ENCODE assay signal across 1 cellular context in the genomic region with DNA sequence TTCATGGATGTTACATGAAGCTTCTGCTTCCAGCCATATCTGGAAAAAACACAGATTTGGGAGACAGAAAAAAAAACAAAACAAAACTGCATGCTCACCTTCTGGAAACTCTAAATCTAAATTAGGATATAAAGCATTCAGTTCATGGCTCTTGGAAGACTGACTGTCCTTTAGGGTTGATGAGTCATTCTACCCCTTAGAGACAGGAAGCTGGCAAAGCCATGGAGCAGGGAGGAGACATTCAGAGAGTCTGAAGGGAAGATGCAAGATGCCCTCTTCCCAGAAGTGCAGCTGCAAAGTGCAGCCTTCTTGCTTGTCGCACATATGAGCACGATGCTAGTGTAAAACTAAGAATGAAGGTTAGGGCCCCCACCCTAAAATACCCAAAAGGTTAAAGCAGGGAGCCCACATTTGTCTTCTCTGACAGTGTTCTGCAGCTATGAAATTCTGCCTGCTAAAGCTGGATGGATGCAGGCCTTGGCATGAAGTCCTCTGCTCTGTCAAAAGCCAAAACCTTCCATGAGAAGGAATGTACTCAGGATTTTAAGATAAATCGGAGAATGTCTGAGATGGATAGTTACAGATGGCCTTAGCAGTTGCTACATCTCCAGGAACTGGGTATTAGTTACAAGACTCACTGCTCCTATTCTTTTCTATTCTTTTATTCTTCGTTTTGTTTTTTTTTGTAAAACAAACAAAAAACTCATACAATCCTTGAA.
TF ChIP-seq lines count a peak whose summit lies in the region.

No MANE protein-coding gene starts in this region.

TF ChIP-seq in IMR-90, 13 proteins besides CTCF, POLR2A, EP300 and RAD21:
- TF ChIP-seq FOS (IDR thresholded peaks at IDR 0.05; ENCODE audit: low read depth, low read length) = peak; percentile 60
- TF ChIP-seq CEBPB (IDR thresholded peaks at IDR 0.05; ENCODE audit: low read depth, low read length) = no peak
TF ChIP-seq in IMR-90: peak in this region for 1.
